2 cellular contexts compared by ENCODE assay signal in genomic region chr17:58044256-58044655, GRCh38.
TF ChIP-seq lines count a peak whose summit lies in the region.

No MANE protein-coding gene starts in this region.

TF ChIP-seq in K562, 482 proteins besides CTCF, POLR2A, EP300 and RAD21:
- peak; percentile 91 for TF ChIP-seq ZNF431 (CRISPR knock-in tag; IDR thresholded peaks at IDR 0.05)

TF ChIP-seq in HepG2, 621 proteins besides CTCF, POLR2A, EP300 and RAD21:
- peak; percentile 75; the same call in 1 of the 2 replicates for TF ChIP-seq ZNF431 (CRISPR knock-in tag; IDR thresholded peaks at IDR 0.05; ENCODE audit: borderline replicate concordance, low read depth)
